In the genomic region with DNA sequence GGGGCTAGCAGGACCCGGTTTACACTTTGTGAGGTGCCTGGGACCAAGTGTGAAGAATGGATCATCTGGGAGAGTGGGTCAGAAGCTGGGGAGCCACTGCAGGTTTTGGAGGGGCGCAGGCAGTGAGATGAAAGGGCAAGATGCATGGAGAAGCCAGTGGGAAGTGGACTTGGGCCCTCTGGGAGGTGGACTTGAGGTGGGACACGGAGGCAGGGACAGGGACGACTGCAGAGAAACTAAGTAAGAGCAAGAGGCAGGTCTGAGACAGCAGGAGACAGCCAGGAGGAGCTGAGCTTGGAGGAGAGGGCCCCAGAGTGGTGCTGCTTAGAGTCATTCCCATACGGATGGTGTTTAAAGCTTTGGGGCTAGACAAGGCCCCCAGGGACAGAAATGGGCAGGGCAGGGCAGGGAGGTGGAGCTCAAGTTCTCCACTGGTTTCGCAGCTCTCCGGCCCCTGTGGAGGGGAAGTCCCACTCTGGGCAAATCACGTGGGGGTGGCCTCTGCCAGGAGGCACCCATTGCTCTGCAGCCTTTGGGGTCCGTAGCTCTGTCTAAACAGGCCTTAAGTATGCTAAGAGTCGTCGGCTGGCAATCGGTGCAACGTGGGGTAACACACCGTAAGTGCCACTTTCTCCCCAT, we compare ENCODE assay signal across 21 cellular contexts. TPM values are rescaled to one million over a fixed set of nuclear protein-coding genes. Genes with fewer than 3 reads are reported as not detected.
A peak's percentile ranks its signal among the peaks of the same experiment; 100 is the strongest.
DNase-seq lines count a peak whose midpoint lies in the region; TF ChIP-seq lines count a peak whose summit lies in the region.
"Had no signal": no experiment of that assay in that cellular context is flagged by ENCODE, and none has a peak within 500 bp of the region (broad histone marks: within the 10 kb centered on the region; RNA-seq: fewer than 3 reads in every experiment).

No MANE protein-coding gene starts in this region.

- H4K8ac ChIP-seq in mesenchymal stem cell (ENCODE audit: low read length) = peak overlapping the region; percentile 19

- H3K14ac ChIP-seq in mesenchymal stem cell (ENCODE audit: low read length in 2 of 2) = no peak overlapping the region

- H3K9me3 ChIP-seq in mesenchymal stem cell (ENCODE audit: control insufficient read depth, low read length) (no peaks in the 10 kb centered on the region), smooth muscle cell (replicated peaks; ENCODE audit: low read depth) (no peaks in the 10 kb centered on the region)
- H3K9me3 ChIP-seq: gastroesophageal sphincter, neutrophil, right atrium auricular region, upper lobe of right lung had no signal

- H3K4me3 ChIP-seq in mesenchymal stem cell (ENCODE audit: insufficient read depth in 1 of 2, low read depth in 1 of 2, low read length in 2 of 2) = no peak overlapping the region
- H3K4me3 ChIP-seq in smooth muscle cell = no peak overlapping the region
- H3K4me3 ChIP-seq: gastroesophageal sphincter, right atrium auricular region, upper lobe of right lung had no signal

- no peak overlapping the region for H2BK5ac ChIP-seq in mesenchymal stem cell (ENCODE audit: low read depth, low read length, poor library complexity, severe bottlenecking)

- H3K4me1 Mint-ChIP-seq in activated naive CD8-positive, alpha-beta T cell (ENCODE audit: low read depth) = no peaks in the 10 kb centered on the region
- H3K4me1 Mint-ChIP-seq in activated naive CD8-positive, alpha-beta T cell treated with anti-CD3 and anti-CD28 coated beads for 36 hours = no peaks in the 10 kb centered on the region
- H3K4me1 Mint-ChIP-seq in activated T-helper 1 cell treated with anti-CD3 and anti-CD28 coated beads, Interleukin-12 subunit alpha, Interleukin-12 subunit beta, Interleukin-2, Interleukin-4 antibody, amounts not matched to agents 30 ng/mL and 10 ng/mL and 1 ng/mL, durations not matched to agents 14 hours and 24 hours and 36 hours (ENCODE audit: low read depth) = no peaks in the 10 kb centered on the region

- H3K9me3 Mint-ChIP-seq in activated naive CD8-positive, alpha-beta T cell (ENCODE audit: low read depth) = no peaks in the 10 kb centered on the region
- H3K9me3 Mint-ChIP-seq in activated naive CD8-positive, alpha-beta T cell treated with anti-CD3 and anti-CD28 coated beads for 36 hours = no peaks in the 10 kb centered on the region
- no peaks in the 10 kb centered on the region for H3K9me3 Mint-ChIP-seq in activated T-helper 1 cell treated with anti-CD3 and anti-CD28 coated beads, Interleukin-12 subunit alpha, Interleukin-12 subunit beta, Interleukin-2, Interleukin-4 antibody, amounts not matched to agents 30 ng/mL and 10 ng/mL and 1 ng/mL, durations not matched to agents 14 hours and 24 hours and 36 hours
- H3K9me3 Mint-ChIP-seq: stimulated activated naive CD8-positive, alpha-beta T cell treated with anti-CD3 and anti-CD28 coated beads, Interleukin-15, Interleukin-2, amounts not matched to agents 100 ng/mL and 50 ng/mL, for 24 hours had no signal

- H3K18ac ChIP-seq in mesenchymal stem cell (ENCODE audit: low read depth in 1 of 2, low read length in 2 of 2) = no peak overlapping the region

- no peak for DNase-seq in activated naive CD8-positive, alpha-beta T cell treated with anti-CD3 and anti-CD28 coated beads for 36 hours
- DNase-seq in activated T-helper 1 cell treated with anti-CD3 and anti-CD28 coated beads, Interleukin-12 subunit alpha, Interleukin-12 subunit beta, Interleukin-2, Interleukin-4 antibody, amounts not matched to agents 30 ng/mL and 10 ng/mL and 1 ng/mL, durations not matched to agents 14 hours and 24 hours and 36 hours (ENCODE audit: low spot score) = no peak
- DNase-seq in mesenchymal stem cell = no peak
- no peak for DNase-seq in smooth muscle cell (lab: John Stamatoyannopoulos, UW; ENCODE audit: unreplicated experiment)
- no peak for DNase-seq in DMS79 (lab: John Stamatoyannopoulos, UW)
- DNase-seq in NCI-H1048 (lab: John Stamatoyannopoulos, UW) = no peak
- DNase-seq in Kasumi-1 (lab: John Stamatoyannopoulos, UW) = no peak
- DNase-seq: activated naive CD4-positive, alpha-beta T cell treated with Interleukin-2 at 50 U/mL for 16 hours; cortex of kidney; EL; GOT3; NCI-H345; upper lobe of right lung had no signal

- WGBS in mesenchymal stem cell = 84% methylated on average over 14 of the region's 14 CpGs
- 92% methylated on average over 14 of the region's 14 CpGs for whole genome bisulfite sequencing in smooth muscle cell (ENCODE audit: low lambda C conversion rate)

- H3K23ac ChIP-seq in mesenchymal stem cell (ENCODE audit: low read length in 2 of 2) = no peak overlapping the region

- no peak overlapping the region for H2AFZ ChIP-seq in mesenchymal stem cell (ENCODE audit: low read depth, low read length)
- H2AFZ ChIP-seq in smooth muscle cell (ENCODE audit: low read depth) = no peak overlapping the region

- no peaks in the 10 kb centered on the region for H4K20me1 ChIP-seq in smooth muscle cell (ENCODE audit: low read depth)

- H3K27me3 Mint-ChIP-seq in activated naive CD8-positive, alpha-beta T cell = peaks cover 14% of the 10 kb centered on the region
- peaks cover 38% of the 10 kb centered on the region for H3K27me3 Mint-ChIP-seq in activated naive CD8-positive, alpha-beta T cell treated with anti-CD3 and anti-CD28 coated beads for 36 hours
- peaks cover 26% of the 10 kb centered on the region for H3K27me3 Mint-ChIP-seq in activated T-helper 1 cell treated with anti-CD3 and anti-CD28 coated beads, Interleukin-12 subunit alpha, Interleukin-12 subunit beta, Interleukin-2, Interleukin-4 antibody, amounts not matched to agents 30 ng/mL and 10 ng/mL and 1 ng/mL, durations not matched to agents 14 hours and 24 hours and 36 hours (ENCODE audit: insufficient read depth)

- peak overlapping the region; percentile 42 for H3K4me3 Mint-ChIP-seq in activated naive CD8-positive, alpha-beta T cell
- H3K4me3 Mint-ChIP-seq in activated naive CD8-positive, alpha-beta T cell treated with anti-CD3 and anti-CD28 coated beads for 36 hours = no peak overlapping the region
- H3K4me3 Mint-ChIP-seq in activated T-helper 1 cell treated with anti-CD3 and anti-CD28 coated beads, Interleukin-12 subunit alpha, Interleukin-12 subunit beta, Interleukin-2, Interleukin-4 antibody, amounts not matched to agents 30 ng/mL and 10 ng/mL and 1 ng/mL, durations not matched to agents 14 hours and 24 hours and 36 hours = peak overlapping the region; percentile 57
- H3K4me3 Mint-ChIP-seq: stimulated activated naive CD8-positive, alpha-beta T cell treated with anti-CD3 and anti-CD28 coated beads, Interleukin-15, Interleukin-2, amounts not matched to agents 100 ng/mL and 50 ng/mL, for 24 hours had no signal

- H3K79me2 ChIP-seq in smooth muscle cell (ENCODE audit: low read depth) = peaks cover 15% of the 10 kb centered on the region

- TF ChIP-seq CTCF in smooth muscle cell (IDR thresholded peaks at IDR 0.05; ENCODE audit: borderline replicate concordance, insufficient read depth, poor library complexity, severe bottlenecking) = no peak

- H3F3A ChIP-seq in smooth muscle cell (ENCODE audit: low read depth) = no peaks in the 10 kb centered on the region

- peak overlapping the region; percentile 19 for H2BK15ac ChIP-seq in mesenchymal stem cell (ENCODE audit: low read depth, poor library complexity, severe bottlenecking)

- no peak overlapping the region for H3K4ac ChIP-seq in mesenchymal stem cell (ENCODE audit: low read depth in 1 of 2, low read length in 2 of 2)

- H2AK5ac ChIP-seq in mesenchymal stem cell (ENCODE audit: low read length, severe bottlenecking) = no peak overlapping the region

- H3K36me3 Mint-ChIP-seq in activated naive CD8-positive, alpha-beta T cell = no peaks in the 10 kb centered on the region
- no peaks in the 10 kb centered on the region for H3K36me3 Mint-ChIP-seq in activated naive CD8-positive, alpha-beta T cell treated with anti-CD3 and anti-CD28 coated beads for 36 hours
- H3K36me3 Mint-ChIP-seq in activated T-helper 1 cell treated with anti-CD3 and anti-CD28 coated beads, Interleukin-12 subunit alpha, Interleukin-12 subunit beta, Interleukin-2, Interleukin-4 antibody, amounts not matched to agents 30 ng/mL and 10 ng/mL and 1 ng/mL, durations not matched to agents 14 hours and 24 hours and 36 hours (ENCODE audit: low read depth) = no peaks in the 10 kb centered on the region

- H3K27ac ChIP-seq in mesenchymal stem cell (ENCODE audit: low read length, poor library complexity, severe bottlenecking) (no peak overlapping the region), smooth muscle cell (ENCODE audit: low read depth) (peak overlapping the region; percentile 39)
- H3K27ac ChIP-seq: gastroesophageal sphincter, right atrium auricular region had no signal

- peaks cover 15% of the 10 kb centered on the region for H3K4me1 ChIP-seq in mesenchymal stem cell (ENCODE audit: control insufficient read depth, insufficient read depth, low read depth, low read length)
- peaks cover 4% of the 10 kb centered on the region for H3K4me1 ChIP-seq in smooth muscle cell (ENCODE audit: low read depth)

- peak overlapping the region; percentile 54 for H2BK120ac ChIP-seq in mesenchymal stem cell (ENCODE audit: low read depth, low read length)

- H3K36me3 ChIP-seq in mesenchymal stem cell (ENCODE audit: control insufficient read depth in 1 of 2, insufficient read depth in 2 of 2, low read depth in 1 of 2, low read length in 2 of 2) (no peaks in the 10 kb centered on the region), smooth muscle cell (ENCODE audit: low read depth) (no peaks in the 10 kb centered on the region)
- H3K36me3 ChIP-seq: gastroesophageal sphincter, neutrophil, right atrium auricular region, upper lobe of right lung had no signal

- H3K9ac ChIP-seq in mesenchymal stem cell (ENCODE audit: low read length) (no peak overlapping the region), smooth muscle cell (ENCODE audit: low read depth) (no peak overlapping the region)

- no peak overlapping the region for H3K27ac Mint-ChIP-seq in activated naive CD8-positive, alpha-beta T cell
- no peak overlapping the region for H3K27ac Mint-ChIP-seq in activated naive CD8-positive, alpha-beta T cell treated with anti-CD3 and anti-CD28 coated beads for 36 hours
- no peak overlapping the region for H3K27ac Mint-ChIP-seq in activated T-helper 1 cell treated with anti-CD3 and anti-CD28 coated beads, Interleukin-12 subunit alpha, Interleukin-12 subunit beta, Interleukin-2, Interleukin-4 antibody, amounts not matched to agents 30 ng/mL and 10 ng/mL and 1 ng/mL, durations not matched to agents 14 hours and 24 hours and 36 hours
- H3K27ac Mint-ChIP-seq: stimulated activated naive CD8-positive, alpha-beta T cell treated with anti-CD3 and anti-CD28 coated beads, Interleukin-15, Interleukin-2, amounts not matched to agents 100 ng/mL and 50 ng/mL, for 24 hours had no signal

- peaks cover 7% of the 10 kb centered on the region for H3K79me1 ChIP-seq in mesenchymal stem cell (replicated peaks; ENCODE audit: low read length, poor library complexity, severe bottlenecking)

- H3K4me2 ChIP-seq in mesenchymal stem cell (ENCODE audit: low read length, poor library complexity, severe bottlenecking) = no peak overlapping the region
- no peak overlapping the region for H3K4me2 ChIP-seq in smooth muscle cell

- H4K91ac ChIP-seq in mesenchymal stem cell (ENCODE audit: low read length) = no peak overlapping the region

- intact Hi-C loops in activated T-helper 1 cell treated with anti-CD3 and anti-CD28 coated beads, Interleukin-12 subunit alpha, Interleukin-12 subunit beta, Interleukin-2, Interleukin-4 antibody, amounts not matched to agents 30 ng/mL and 10 ng/mL and 1 ng/mL, durations not matched to agents 14 hours and 24 hours and 36 hours (cut with micrococcal nuclease) = loop anchor here (1.0 to 10.0 kb wide), 4 partner anchors 87 to 249 kb away; no protein-coding TSS in a partner anchor

- H3K27me3 ChIP-seq in mesenchymal stem cell (ENCODE audit: control insufficient read depth in 1 of 2, insufficient read depth in 1 of 2, low read length in 2 of 2) (peaks cover 8% of the 10 kb centered on the region in 2 experiments), smooth muscle cell (ENCODE audit: low read depth) (no peaks in the 10 kb centered on the region)
- H3K27me3 ChIP-seq: right atrium auricular region, upper lobe of right lung had no signal

- H2BK12ac ChIP-seq in mesenchymal stem cell (ENCODE audit: low read length in 2 of 2) = peak overlapping the region in 1 of 2 experiments; percentile 70

RNA-seq across cellular contexts. Expression of a gene that starts 1.2 kb away (rescaled TPM):
- total RNA-seq in activated naive CD8-positive, alpha-beta T cell treated with anti-CD3 and anti-CD28 coated beads for 36 hours = 10 to 100 TPM; 21.9 to 26.7 TPM
- 40.8 and 41.8 TPM in 2 replicates for total RNA-seq in activated T-helper 1 cell treated with anti-CD3 and anti-CD28 coated beads, Interleukin-12 subunit alpha, Interleukin-12 subunit beta, Interleukin-2, Interleukin-4 antibody, amounts not matched to agents 30 ng/mL and 10 ng/mL and 1 ng/mL, durations not matched to agents 14 hours and 24 hours and 36 hours
- 20.4 TPM for polyA plus RNA-seq in mesenchymal stem cell (2013, experiment 1 of 2)
- polyA plus RNA-seq in mesenchymal stem cell (2013, experiment 2 of 2) = 22.5 TPM
- total RNA-seq in smooth muscle cell = 17.0 and 22.7 TPM in 2 replicates
- polyA plus RNA-seq in smooth muscle cell = 17.1 and 23.1 TPM in 2 replicates

RNA-seq across cellular contexts. Expression of a gene that starts 13.0 kb away (rescaled TPM):
- total RNA-seq in activated naive CD8-positive, alpha-beta T cell treated with anti-CD3 and anti-CD28 coated beads for 36 hours = not detected
- not detected in 2 replicates for total RNA-seq in activated T-helper 1 cell treated with anti-CD3 and anti-CD28 coated beads, Interleukin-12 subunit alpha, Interleukin-12 subunit beta, Interleukin-2, Interleukin-4 antibody, amounts not matched to agents 30 ng/mL and 10 ng/mL and 1 ng/mL, durations not matched to agents 14 hours and 24 hours and 36 hours
- polyA plus RNA-seq in mesenchymal stem cell (2013, experiment 1 of 2) = 0.07 TPM
- polyA plus RNA-seq in mesenchymal stem cell (2013, experiment 2 of 2) = 0.05 TPM
- total RNA-seq in smooth muscle cell = not detected in 2 replicates
- polyA plus RNA-seq in smooth muscle cell = not detected in 2 replicates
- total RNA-seq: gastroesophageal sphincter, HepG2, M059J, right atrium auricular region, upper lobe of right lung had no signal
- polyA plus RNA-seq: esophagus, HepG2 had no signal
